9 cellular contexts compared by ENCODE assay signal in genomic region chr9:127566351-127567001, GRCh38. TPM values are rescaled to one million over a fixed set of nuclear protein-coding genes. Genes with fewer than 3 reads are reported as not detected.
A peak's percentile ranks its signal among the peaks of the same experiment; 100 is the strongest.
DNase-seq lines count a peak whose midpoint lies in the region; ATAC-seq, FAIRE-seq and TF ChIP-seq lines count a peak whose summit lies in the region.
"Had no signal": no experiment of that assay in that cellular context is flagged by ENCODE, and none has a peak within 500 bp of the region (broad histone marks: within the 10 kb centered on the region; RNA-seq: fewer than 3 reads in every experiment).

No MANE protein-coding gene starts in this region.

- ATAC-seq in GM21619 (IDR thresholded peaks at IDR 0.05; ENCODE audit: unreplicated experiment) = no peak

- peak overlapping the region; percentile 38 for H2BK15ac ChIP-seq in neuronal stem cell (ENCODE audit: low read length)

- H3K27ac ChIP-seq in esophagus muscularis mucosa (replicated peaks in 1 of 4) (peak overlapping the region; percentile 88 to 94 (median 92)), neuronal stem cell (replicated peaks; ENCODE audit: low read length) (no peak overlapping the region)

- TF ChIP-seq CTCF in AG10803 (conservative IDR thresholded peaks at IDR 0.05; ENCODE audit: low read length) (no peak), esophagus muscularis mucosa (IDR thresholded peaks at IDR 0.05) (no peak), GM13977 (IDR thresholded peaks at IDR 0.05; ENCODE audit: extremely low read depth, insufficient read depth, missing control alignments) (no peak)

- no peak overlapping the region for H4K91ac ChIP-seq in neuronal stem cell (ENCODE audit: low read depth, low read length, poor library complexity)

- no peaks in the 10 kb centered on the region for H3K9me3 ChIP-seq in esophagus muscularis mucosa
- H3K9me3 ChIP-seq in neuronal stem cell (replicated peaks in 1 of 2; ENCODE audit: control insufficient read depth in 2 of 2, insufficient read depth in 1 of 2, low read depth in 1 of 2, low read length in 2 of 2) = no peaks in the 10 kb centered on the region

- TF ChIP-seq EP300 in esophagus muscularis mucosa (IDR thresholded peaks at IDR 0.05) = no peak

- H3K36me3 ChIP-seq in esophagus muscularis mucosa = peaks cover 0 to 7% (median 2%) of the 10 kb centered on the region in 4 donors
- no peaks in the 10 kb centered on the region for H3K36me3 ChIP-seq in neuronal stem cell (replicated peaks in 1 of 2; ENCODE audit: control insufficient read depth in 2 of 2, insufficient read depth in 2 of 2, low read length in 2 of 2)

- intact Hi-C loops in esophagus muscularis mucosa (cut with DNase I) = no loop called here

- no peak overlapping the region for H2AFZ ChIP-seq in neuronal stem cell (ENCODE audit: low read length)

- H4K8ac ChIP-seq in neuronal stem cell (ENCODE audit: low read depth, low read length) = no peak overlapping the region

- H2BK5ac ChIP-seq in neuronal stem cell (ENCODE audit: low read length) = no peak overlapping the region

- in situ Hi-C loops in GM13977 (cut with MboI; ENCODE audit: low pct_unique_long_range_greater_than_20kb, low sequenced_read_pairs, unreplicated experiment) = no loop called here

- peaks cover 4% of the 10 kb centered on the region for H3K79me1 ChIP-seq in neuronal stem cell (ENCODE audit: low read depth, low read length)

- H3K4me2 ChIP-seq in neuronal stem cell (ENCODE audit: insufficient read depth, low read length, poor library complexity, severe bottlenecking) = no peak overlapping the region

- H3K18ac ChIP-seq in neuronal stem cell (ENCODE audit: low read length) = no peak overlapping the region

- H3K4me1 ChIP-seq in esophagus muscularis mucosa (peaks cover 48 to 78% (median 74%) of the 10 kb centered on the region in 4 donors), neuronal stem cell (ENCODE audit: control insufficient read depth in 2 of 2, insufficient read depth in 1 of 2, low read depth in 1 of 2, low read length in 2 of 2) (peaks cover 21 to 25% of the 10 kb centered on the region in 2 donors)

- no peak for DNase-seq in AG10803 (ENCODE audit: low read depth)
- peak; percentile 59 for DNase-seq in NCI-H69 (lab: John Stamatoyannopoulos, UW)
- no peak for DNase-seq in esophagus muscularis mucosa (ENCODE audit: extremely low spot score)
- no peak for DNase-seq in neuronal stem cell (ENCODE audit: low spot score)
- no peak for DNase-seq in GM13977 (ENCODE audit: low spot score)
- no peak for DNase-seq in NCI-H345 (lab: John Stamatoyannopoulos, UW)
- no peak for DNase-seq in H54 (ENCODE audit: insufficient read length, low spot score)
- DNase-seq: NCI-H748 treated with DMSO at 0.1 percent for 48 hours had no signal

- peak overlapping the region; percentile 76 for H2AK5ac ChIP-seq in neuronal stem cell (ENCODE audit: low read depth, low read length)

- no peak overlapping the region for H3K23ac ChIP-seq in neuronal stem cell (ENCODE audit: low read depth, low read length, poor library complexity)

- no peak overlapping the region for H3K4ac ChIP-seq in neuronal stem cell (ENCODE audit: low read length)

- H2BK120ac ChIP-seq in neuronal stem cell (ENCODE audit: low read depth, low read length) = no peak overlapping the region

- no peak for TF ChIP-seq POLR2A in esophagus muscularis mucosa (IDR thresholded peaks at IDR 0.05; ENCODE audit: low read depth)
- no peak for TF ChIP-seq POLR2A in H54 (IDR thresholded peaks at IDR 0.05; ENCODE audit: low read depth, low read length)

- H3K27me3 ChIP-seq in esophagus muscularis mucosa (no peaks in the 10 kb centered on the region), neuronal stem cell (ENCODE audit: control insufficient read depth in 3 of 3, insufficient read depth in 3 of 3, low read depth in 1 of 3, low read length in 3 of 3) (peaks cover 0 to 9% (median 0%) of the 10 kb centered on the region in 3 experiments)

- H3K4me3 ChIP-seq in AG10803 (ENCODE audit: low read length) (peak overlapping the region; percentile 94), esophagus muscularis mucosa (peak overlapping the region; percentile 77 to 97 (median 92)), neuronal stem cell (ENCODE audit: low read length in 2 of 2) (no peak overlapping the region)

- H3K14ac ChIP-seq in neuronal stem cell (ENCODE audit: low read length) = no peak overlapping the region

- no peak overlapping the region for H3K9ac ChIP-seq in neuronal stem cell (ENCODE audit: low read depth, low read length, poor library complexity)

- no peak for FAIRE-seq in H54 (lab: Jason Lieb, UNC)

- no peak overlapping the region for H2BK12ac ChIP-seq in neuronal stem cell (ENCODE audit: low read length)

- WGBS in esophagus muscularis mucosa = 0% methylated on average over 1 of the region's 11 CpGs
- WGBS in neuronal stem cell (ENCODE audit: extremely low coverage in 2 of 2, insufficient read length in 2 of 2, insufficient replicate concordance in 1 of 2), 2 donors = no CpG with 5 or more reads among the region's 11 CpGs

RNA-seq across cellular contexts. Expression of gene STXBP1, which starts 45.6 kb away (rescaled TPM):
- total RNA-seq in esophagus muscularis mucosa = 10 to 100 TPM; 17.2 to 34.0 (median 19.8) TPM
- 33.7 TPM for polyA plus RNA-seq in neuronal stem cell (2013, experiment 1 of 2)
- polyA plus RNA-seq in neuronal stem cell (2013, experiment 2 of 2) = 32.9 TPM

Comparison
In these comparisons a context has a peak if more than half of its experiments do, and no peak if none do; other contexts are left out.
1. H3K4me3 ChIP-seq: peak in AG10803 (single experiment) and esophagus muscularis mucosa (4 of 4); none in neuronal stem cell (0 of 2).